In genomic region chr5:171337207-171337562, GRCh38 we compare ENCODE assay signal across 8 cellular contexts. TPM values are rescaled to one million over a fixed set of nuclear protein-coding genes. Genes with fewer than 3 reads are reported as not detected.
DNase-seq lines count a peak whose midpoint lies in the region; ATAC-seq and TF ChIP-seq lines count a peak whose summit lies in the region.

No MANE protein-coding gene starts in this region.

- H3K27me3 ChIP-seq in MM.1S (replicated peaks; ENCODE audit: insufficient read depth, low read length) (no peaks in the 10 kb centered on the region), duodenal mucosa (ENCODE audit: control insufficient read depth in 1 of 2, insufficient read depth in 2 of 2, low read length in 2 of 2) (peaks cover 26 to 28% of the 10 kb centered on the region in 2 donors)

- H4K20me1 ChIP-seq in MM.1S (ENCODE audit: insufficient read depth, low read length) = no peaks in the 10 kb centered on the region

- H3K9ac ChIP-seq in MM.1S (ENCODE audit: low read length) (peak overlapping the region; percentile 19; the same call in 1 of the 2 replicates), duodenal mucosa (ENCODE audit: low read depth in 1 of 2, low read length in 2 of 2) (no peak overlapping the region)

- peak overlapping the region; percentile 76; the same call in 1 of the 2 replicates for H2AFZ ChIP-seq in MM.1S (ENCODE audit: low read length)

- H3K4me3 ChIP-seq in MM.1S (ENCODE audit: low read length) (peak overlapping the region; percentile 61), duodenal mucosa (ENCODE audit: low read depth in 1 of 2, low read length in 2 of 2) (peak overlapping the region; percentile 53)

- H3K4me3 Mint-ChIP-seq in CD14-positive monocyte (peak overlapping the region; percentile 59 to 62), nephron progenitor cell (peak overlapping the region; percentile 76)

- no peaks in the 10 kb centered on the region for H3F3A ChIP-seq in MM.1S (ENCODE audit: insufficient read depth, low read length)

- H3K27ac ChIP-seq in MM.1S (ENCODE audit: low read length) = no peak overlapping the region
- H3K27ac ChIP-seq in duodenal mucosa (ENCODE audit: low read depth, low read length) = no peak overlapping the region

- H3K4me1 Mint-ChIP-seq in CD14-positive monocyte (peaks cover 10% of the 10 kb centered on the region), nephron progenitor cell (peaks cover 8% of the 10 kb centered on the region)

- H3K27ac Mint-ChIP-seq in CD14-positive monocyte (no peak overlapping the region), nephron progenitor cell (no peak overlapping the region)

- no peaks in the 10 kb centered on the region for H3K36me3 ChIP-seq in MM.1S (replicated peaks; ENCODE audit: insufficient read depth, low read length)
- no peaks in the 10 kb centered on the region for H3K36me3 ChIP-seq in duodenal mucosa (ENCODE audit: control insufficient read depth in 1 of 2, insufficient read depth in 2 of 2, low read length in 2 of 2)

- H3K9me2 ChIP-seq in MM.1S (replicated peaks; ENCODE audit: insufficient read depth, low read length) = no peaks in the 10 kb centered on the region

- intact Hi-C loops in CD14-positive monocyte (cut with micrococcal nuclease) = loop anchor here in 1 of 2 donors (10.0 kb wide), 2 partner anchors 122 to 592 kb away; no protein-coding TSS in a partner anchor

- H3K79me2 ChIP-seq in MM.1S (ENCODE audit: low read length) = no peaks in the 10 kb centered on the region

- H3K36me3 Mint-ChIP-seq in CD14-positive monocyte = no peaks in the 10 kb centered on the region
- H3K36me3 Mint-ChIP-seq in nephron progenitor cell (ENCODE audit: low read depth) = no peaks in the 10 kb centered on the region

- H3K27me3 Mint-ChIP-seq in CD14-positive monocyte (ENCODE audit: low read depth in 3 of 3) (peaks cover 27 to 74% (median 67%) of the 10 kb centered on the region in 3 donors), nephron progenitor cell (ENCODE audit: low read depth, poor library complexity) (peaks cover 86% of the 10 kb centered on the region)

- H3K4me1 ChIP-seq in MM.1S (ENCODE audit: low read length) (peaks cover 7% of the 10 kb centered on the region; the same call in 1 of the 2 replicates), duodenal mucosa (ENCODE audit: control insufficient read depth in 1 of 2, insufficient read depth in 2 of 2, low read length in 2 of 2) (peaks cover 6 to 8% of the 10 kb centered on the region in 2 donors)

- TF ChIP-seq CTCF in CD14-positive monocyte (IDR thresholded peaks at IDR 0.05) = no peak
- no peak for TF ChIP-seq CTCF in MM.1S (IDR thresholded peaks at IDR 0.05; ENCODE audit: low read length)
- TF ChIP-seq CTCF in nephron progenitor cell (IDR thresholded peaks at IDR 0.05) = no peak

- peaks cover 0 to 4% (median 0%) of the 10 kb centered on the region in 7 donors for H3K9me3 Mint-ChIP-seq in CD14-positive monocyte
- no peaks in the 10 kb centered on the region for H3K9me3 Mint-ChIP-seq in nephron progenitor cell

- ATAC-seq in GM21381 (IDR thresholded peaks at IDR 0.05; ENCODE audit: unreplicated experiment) = no peak

- DNase-seq in CD14-positive monocyte (ENCODE audit: low spot score) = no peak
- no peak for DNase-seq in MM.1S
- DNase-seq in nephron progenitor cell = no peak
- DNase-seq in kidney glomerular epithelial cell (lab: John Stamatoyannopoulos, UW) = no peak
- DNase-seq in NCI-H187 treated with DMSO at 0.1 percent for 48 hours (lab: John Stamatoyannopoulos, UW) = no peak
- no peak for DNase-seq in MV-4-11 (lab: John Stamatoyannopoulos, UW)

- no peaks in the 10 kb centered on the region for H3K9me3 ChIP-seq in MM.1S (replicated peaks; ENCODE audit: insufficient read depth, low read length)
- no peaks in the 10 kb centered on the region for H3K9me3 ChIP-seq in duodenal mucosa (ENCODE audit: control insufficient read depth in 1 of 2, low read length in 2 of 2)

- peak overlapping the region; percentile 53 for H3K4me2 ChIP-seq in MM.1S (ENCODE audit: low read depth, low read length)

RNA-seq across cellular contexts. Expression of gene TLX3, which starts 28.1 kb away (rescaled TPM):
- not detected for polyA plus RNA-seq in CD14-positive monocyte

RNA-seq across cellular contexts. Expression of gene NPM1, which starts 50.5 kb away (rescaled TPM):
- 100 to 1,000 TPM; 188 to 191 TPM for polyA plus RNA-seq in CD14-positive monocyte
